In the genomic region with DNA sequence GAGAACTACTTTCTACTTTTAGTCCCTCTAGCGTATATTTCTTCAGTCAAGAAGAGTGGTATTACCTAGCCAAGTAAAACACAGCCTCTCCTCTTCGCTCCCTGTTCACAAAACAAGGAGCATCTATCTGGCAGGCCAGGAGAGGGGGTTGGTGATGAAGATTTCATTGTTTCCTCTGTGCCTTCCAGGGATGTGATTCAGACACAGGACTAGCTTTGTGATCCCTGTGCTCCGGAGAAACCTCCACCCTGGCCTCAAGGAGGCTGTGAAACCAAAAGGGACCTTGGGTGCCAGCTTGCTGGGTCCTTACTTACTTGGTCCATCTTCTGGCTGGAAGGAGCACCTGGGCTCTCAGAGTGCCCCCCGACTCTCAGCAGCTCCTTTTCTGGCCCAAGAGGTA, we compare ENCODE assay signal across 10 cellular contexts. TPM values are rescaled to one million over a fixed set of nuclear protein-coding genes. Genes with fewer than 3 reads are reported as not detected.
DNase-seq lines count a peak whose midpoint lies in the region; ATAC-seq, FAIRE-seq and TF ChIP-seq lines count a peak whose summit lies in the region.
"Had no signal": no experiment of that assay in that cellular context is flagged by ENCODE, and none has a peak within 500 bp of the region (broad histone marks: within the 10 kb centered on the region; RNA-seq: fewer than 3 reads in every experiment).

No MANE protein-coding gene starts in this region.

- TF ChIP-seq EP300 in H1 (IDR thresholded peaks at IDR 0.05; ENCODE audit: borderline replicate concordance in 1 of 2, low read depth in 2 of 2, low read length in 2 of 2): no peak

- H3K79me1 ChIP-seq in H1 (ENCODE audit: low read depth, low read length): no peaks in the 10 kb centered on the region

- DNase-seq in heart right ventricle: peak in 1 of 2 donors; percentile 32
- DNase-seq in cardiac septum (ENCODE audit: low spot score): no peak
- no peak for DNase-seq in H1 (ENCODE audit: low read depth in 1 of 2, low spot score in 2 of 2)
- DNase-seq in medulla oblongata (ENCODE audit: extremely low spot score): peak; percentile 63
- DNase-seq in vagina (ENCODE audit: extremely low spot score in 2 of 2): peak; percentile 88 to 91
- DNase-seq in EL: no peak
- DNase-seq: activated CD8-positive, alpha-beta memory T cell treated with anti-CD3 and anti-CD28 coated beads, Interleukin-2, amount 50 U/mL, for 4 hours had no signal

- POLR2A ChIA-PET in H1 (lab: Charles Lee; ENCODE audit: partially characterized antibody): interaction anchor here (1.0 to 1.1 kb wide), 2 partner anchors 13 to 33 kb away, joined by 3 to 4 read pairs; no protein-coding TSS in a partner anchor

- H3K14ac ChIP-seq in H1 (ENCODE audit: insufficient read length): no peak overlapping the region

- CTCF ChIA-PET in H1 (lab: Charles Lee; ENCODE audit: partially characterized antibody): interaction anchor here (0.5 to 13.5 kb wide), 30 partner anchors 8 to 224 kb away, joined by 3 to 367 read pairs (median 4); no protein-coding TSS in a partner anchor

- no peak overlapping the region for H3K4me3 ChIP-seq in heart right ventricle
- H3K4me3 ChIP-seq in H1 (ENCODE audit: extremely low read depth in 1 of 4, insufficient read depth in 2 of 4, low read depth in 3 of 4, low read length in 4 of 4): no peak overlapping the region
- H3K4me3 ChIP-seq in vagina: no peak overlapping the region
- H3K4me3 ChIP-seq: ovary had no signal

- no peak overlapping the region for H3K18ac ChIP-seq in H1 (ENCODE audit: extremely low read depth, low read length)

- H3K79me2 ChIP-seq in H1 (ENCODE audit: control insufficient read depth in 1 of 2, insufficient read depth in 2 of 2, low read length in 2 of 2): no peaks in the 10 kb centered on the region

- 48 to 51% methylated on average over 4 of the region's 4 CpGs for WGBS in heart right ventricle, 2 donors
- WGBS in H1 (ENCODE audit: extremely low coverage in 1 of 2, insufficient coverage in 1 of 2, insufficient read length in 1 of 2, insufficient replicate concordance in 2 of 2, low coverage in 1 of 2, low lambda C conversion rate in 2 of 2, missing lambda C conversion rate in 1 of 2), 2 experiments: 85% methylated on average over 2 of the region's 4 CpGs; no CpG with 5 or more reads in 1 of the 2 experiments

- H3K27me3 ChIP-seq in heart right ventricle: no peaks in the 10 kb centered on the region
- peaks cover 12 to 46% (median 30%) of the 10 kb centered on the region in 4 experiments for H3K27me3 ChIP-seq in H1 (replicated peaks in 1 of 4; ENCODE audit: control insufficient read depth in 3 of 4, extremely low read depth in 1 of 4, insufficient read depth in 3 of 4, low read length in 3 of 4)
- H3K27me3 ChIP-seq in vagina: no peaks in the 10 kb centered on the region
- H3K27me3 ChIP-seq: ovary had no signal

- no peak overlapping the region for H2BK12ac ChIP-seq in H1 (ENCODE audit: low read depth, low read length)

- TF ChIP-seq CTCF in heart right ventricle (IDR thresholded peaks at IDR 0.05): peak in 7 of 9 donors; percentile 9 to 50 (median 32)
- TF ChIP-seq CTCF in H1 (IDR thresholded peaks at IDR 0.05; ENCODE audit: control extremely low read depth in 1 of 3, insufficient read depth in 1 of 3, low read depth in 1 of 3, low read length in 3 of 3): peak in 2 of 3 experiments; percentile 28 to 34; a peak in 2 of 4 replicates
- TF ChIP-seq CTCF in vagina (IDR thresholded peaks at IDR 0.05): no peak

- no peak overlapping the region for H2BK20ac ChIP-seq in H1 (ENCODE audit: low read length)

- H3K9me3 ChIP-seq in heart right ventricle (no peaks in the 10 kb centered on the region), H1 (ENCODE audit: insufficient read depth in 2 of 2, low read depth in 1 of 2, low read length in 1 of 2) (no peaks in the 10 kb centered on the region), vagina (no peaks in the 10 kb centered on the region)
- H3K9me3 ChIP-seq: ovary had no signal

- no peak for FAIRE-seq in H1 (lab: Jason Lieb, UNC)

- H2BK15ac ChIP-seq in H1 (ENCODE audit: low read length): no peak overlapping the region

- no peak overlapping the region for H2AFZ ChIP-seq in H1 (ENCODE audit: low read length)

- H2BK5ac ChIP-seq in H1 (ENCODE audit: low read depth, low read length): no peak overlapping the region

- H3K36me3 ChIP-seq in heart right ventricle: peaks cover 0 to 24% (median 12%) of the 10 kb centered on the region in 9 donors
- no peaks in the 10 kb centered on the region for H3K36me3 ChIP-seq in H1 (ENCODE audit: control insufficient read depth in 2 of 4, insufficient read depth in 4 of 4, low read length in 3 of 4)
- peaks cover 0 to 13% of the 10 kb centered on the region in 2 donors for H3K36me3 ChIP-seq in vagina
- H3K36me3 ChIP-seq: ovary had no signal

- H3K27ac ChIP-seq in heart right ventricle (peak overlapping the region in 6 of 10 donors; percentile 16 to 100 (median 75)), H1 (ENCODE audit: low read depth, low read length) (no peak overlapping the region), vagina (peak overlapping the region; percentile 99)

- H4K5ac ChIP-seq in H1 (ENCODE audit: insufficient read length, low read depth, low read length): no peak overlapping the region

- intact Hi-C loops in heart right ventricle (cut with DNase I) (loop anchor here in 6 of 10 donors (2.0 to 10.0 kb wide), 5 partner anchors 70 to 125 kb away; no protein-coding TSS in a partner anchor), cardiac septum (cut with DNase I) (no loop called here), vagina (cut with DNase I) (no loop called here)

- H4K91ac ChIP-seq in H1 (replicated peaks; ENCODE audit: insufficient read length, low read length): no peak overlapping the region

- no peak overlapping the region for H3K4ac ChIP-seq in H1 (replicated peaks; ENCODE audit: insufficient read length, low read depth, low read length)

- H2AK5ac ChIP-seq in H1 (ENCODE audit: low read depth, low read length): no peak overlapping the region

- peaks cover 10 to 11% of the 10 kb centered on the region in 2 experiments for H4K20me1 ChIP-seq in H1 (replicated peaks in 1 of 2; ENCODE audit: control insufficient read depth in 1 of 2, insufficient read depth in 2 of 2, low read length in 2 of 2)

- ATAC-seq in heart right ventricle: no peak
- ATAC-seq in HG03378 (IDR thresholded peaks at IDR 0.05; ENCODE audit: unreplicated experiment): no peak
- no peak for ATAC-seq in HG03442 (IDR thresholded peaks at IDR 0.05; ENCODE audit: unreplicated experiment)

- no peak overlapping the region for H3K4me2 ChIP-seq in H1 (ENCODE audit: insufficient read depth in 1 of 2, low read depth in 2 of 2, low read length in 2 of 2)

- no peak overlapping the region for H2BK120ac ChIP-seq in H1 (replicated peaks; ENCODE audit: low read depth, low read length)

- no peak overlapping the region for H4K8ac ChIP-seq in H1 (ENCODE audit: extremely low read depth, insufficient read depth, low read length)

- no peak overlapping the region for H3K23ac ChIP-seq in H1 (ENCODE audit: insufficient read length)

- H3K9ac ChIP-seq in H1 (replicated peaks in 1 of 4; ENCODE audit: extremely low read depth in 1 of 4, low read depth in 3 of 4, low read length in 3 of 4): no peak overlapping the region

- no peak overlapping the region for H3K56ac ChIP-seq in H1 (replicated peaks; ENCODE audit: insufficient read length, low read depth, low read length)

- peaks cover 12 to 42% (median 33%) of the 10 kb centered on the region in 9 donors for H3K4me1 ChIP-seq in heart right ventricle
- peaks cover 7 to 12% (median 11%) of the 10 kb centered on the region in 4 experiments for H3K4me1 ChIP-seq in H1 (replicated peaks in 1 of 4; ENCODE audit: control insufficient read depth in 3 of 4, insufficient read depth in 4 of 4, low read length in 3 of 4)
- peaks cover 53% of the 10 kb centered on the region for H3K4me1 ChIP-seq in vagina

- H3K23me2 ChIP-seq in H1 (ENCODE audit: low read depth, low read length): peaks cover 5% of the 10 kb centered on the region; the same call in 1 of the 2 replicates

- no peak for TF ChIP-seq POLR2A in H1 (IDR thresholded peaks at IDR 0.05; ENCODE audit: control extremely low read depth in 1 of 2, low read depth in 2 of 2, low read length in 2 of 2)
- TF ChIP-seq POLR2A in vagina (IDR thresholded peaks at IDR 0.05): no peak

- peak; percentile 50 to 51 for TF ChIP-seq RAD21 in H1 (IDR thresholded peaks at IDR 0.05 in 1 of 2, conservative IDR thresholded peaks at IDR 0.05 in 1 of 2; ENCODE audit: low read depth in 2 of 2, low read length in 2 of 2)

TF ChIP-seq in H1, 55 proteins besides CTCF, POLR2A, EP300 and RAD21:
- TF ChIP-seq KDM1A (IDR thresholded peaks at IDR 0.05; ENCODE audit: borderline replicate concordance, low read length) (no peak), SIN3A (conservative IDR thresholded peaks at IDR 0.05 in 1 of 2, IDR thresholded peaks at IDR 0.05 in 1 of 2; ENCODE audit: low read depth in 1 of 2, low read length in 2 of 2) (no peak), JUND (IDR thresholded peaks at IDR 0.05; ENCODE audit: low read length) (no peak)

RNA-seq across cellular contexts. Expression of a gene that starts 5.7 kb away (rescaled TPM):
- total RNA-seq in heart right ventricle (100 to 1,000 TPM; 105 to 313 (median 157) TPM), cardiac septum (98.4 TPM), vagina (1,771 TPM)
- polyA plus RNA-seq in heart right ventricle (100 to 1,000 TPM; 151 to 337 TPM), H1 (2011; rRNA removed) (9.3 and 17.8 TPM in 2 replicates)
- 9.5 and 13.5 TPM in 2 replicates for total RNA-seq in H1 (2021; fragmentation: NEBNext Ultra II Directional; extraction: Animal tissue kit (Norgen Biotek cat#: 25700))
- 12.2 TPM for polyA plus RNA-seq in H1 (2011; cell fraction: cytosol; rRNA removed)
- 12.4 TPM for polyA plus RNA-seq in H1 (2011; cell fraction: nucleus; rRNA removed)
- 6.7 to 9.6 TPM (median 7.6 TPM) in 4 replicates for polyA plus RNA-seq in H1 (2012, experiment 1 of 2)
- 14.3 TPM for polyA plus RNA-seq in H1 (2012, experiment 2 of 2)
- polyA plus RNA-seq in H1 (2013, experiment 1 of 2): 5.4 TPM
- 5.6 TPM for polyA plus RNA-seq in H1 (2013, experiment 2 of 2)
- polyA minus RNA-seq in H1 (2011; rRNA and poly(A)+ RNA removed): 3.1 and 4.1 TPM in 2 replicates
- polyA minus RNA-seq in H1 (2011; cell fraction: cytosol; rRNA and poly(A)+ RNA removed): 12.4 TPM
- 40.4 TPM for polyA minus RNA-seq in H1 (2011; cell fraction: nucleus; rRNA and poly(A)+ RNA removed)

Comparison
In these comparisons a context has a peak if more than half of its experiments do, and no peak if none do; other contexts are left out.
1. intact Hi-C loops: an anchor here in heart right ventricle (2.0 to 10.0 kb wide); none called in cardiac septum and vagina.
2. DNase-seq: peak in medulla oblongata (single experiment) and vagina (2 of 2); none in cardiac septum (single experiment), H1 (0 of 2) and EL (single experiment).
3. CTCF ChIP-seq: peak in heart right ventricle (7 of 9) and H1 (2 of 3); none in vagina (0 of 3).